17 cellular contexts compared by ENCODE assay signal in genomic region chr1:108011295-108011694, GRCh38. TPM values are rescaled to one million over a fixed set of nuclear protein-coding genes. Genes with fewer than 3 reads are reported as not detected.
DNase-seq lines count a peak whose midpoint lies in the region; ATAC-seq and TF ChIP-seq lines count a peak whose summit lies in the region.
"Had no signal": no experiment of that assay in that cellular context is flagged by ENCODE, and none has a peak within 500 bp of the region (broad histone marks: within the 10 kb centered on the region; RNA-seq: fewer than 3 reads in every experiment).

No MANE protein-coding gene starts in this region.

- intact Hi-C loops in activated B cell treated with CpG ODN at 0.5 μM for 24 hours (cut with micrococcal nuclease) = loop anchor here (5.0 kb wide), 1 partner anchor 34 kb away; no protein-coding TSS in a partner anchor

- no peaks in the 10 kb centered on the region for H3K36me3 Mint-ChIP-seq in activated B cell treated with CpG ODN at 0.5 μM for 24 hours (ENCODE audit: low read depth)
- H3K36me3 Mint-ChIP-seq in stimulated activated naive B cell treated with anti-CD40 and anti-IgM and Interleukin-4, amounts not matched to agents 10 μg/mL and 1 μg/mL and 100 μg/mL, for 72 hours = no peaks in the 10 kb centered on the region
- H3K36me3 Mint-ChIP-seq: CD4-positive, CD25-positive, alpha-beta regulatory T cell had no signal

- H3K4me1 Mint-ChIP-seq in activated B cell treated with CpG ODN at 0.5 μM for 24 hours = peaks cover 40% of the 10 kb centered on the region
- peaks cover 29 to 47% of the 10 kb centered on the region in 2 donors for H3K4me1 Mint-ChIP-seq in stimulated activated naive B cell treated with anti-CD40 and anti-IgM and Interleukin-4, amounts not matched to agents 10 μg/mL and 1 μg/mL and 100 μg/mL, for 72 hours

- POLR2A ChIA-PET in activated B cell treated with CpG ODN at 0.5 μM for 24 hours (lab: Charles Lee) = no interaction called here

- H3K4me3 Mint-ChIP-seq in activated B cell treated with CpG ODN at 0.5 μM for 24 hours = no peak overlapping the region
- H3K4me3 Mint-ChIP-seq in stimulated activated naive B cell treated with anti-CD40 and anti-IgM and Interleukin-4, amounts not matched to agents 10 μg/mL and 1 μg/mL and 100 μg/mL, for 72 hours = peak overlapping the region in 1 of 2 donors; percentile 41
- H3K4me3 Mint-ChIP-seq: CD4-positive, CD25-positive, alpha-beta regulatory T cell had no signal

- DNase-seq in Kasumi-1 (lab: John Stamatoyannopoulos, UW) (peak; percentile 6 to 29), activated B cell treated with CpG ODN at 0.5 μM for 24 hours (no peak), GM20000 (ENCODE audit: low spot score) (no peak), NCI-H146 treated with DMSO at 0.1 percent for 48 hours (lab: John Stamatoyannopoulos, UW; ENCODE audit: unreplicated experiment) (no peak), DMS153 (lab: John Stamatoyannopoulos, UW) (no peak)
- peak; percentile 8 for DNase-seq in stimulated activated naive B cell treated with anti-CD40 and anti-IgM and Interleukin-4, amounts not matched to agents 10 μg/mL and 1 μg/mL and 100 μg/mL, for 72 hours
- DNase-seq: BE2C; CD4-positive, CD25-positive, alpha-beta regulatory T cell; DMS79; NCI-H1694 treated with DMSO at 0.1 percent for 48 hours; NCI-H2081 treated with DMSO at 0.1 percent for 48 hours; NCI-H446; PC-9; RPMI8226; SHP77 had no signal

- no peak for TF ChIP-seq CTCF in activated B cell treated with CpG ODN at 0.5 μM for 24 hours (IDR thresholded peaks at IDR 0.05)
- TF ChIP-seq CTCF in GM20000 (IDR thresholded peaks at IDR 0.05; ENCODE audit: extremely low read depth, missing control alignments) = no peak

- H3K27me3 Mint-ChIP-seq in activated B cell treated with CpG ODN at 0.5 μM for 24 hours = no peaks in the 10 kb centered on the region
- H3K27me3 Mint-ChIP-seq in stimulated activated naive B cell treated with anti-CD40 and anti-IgM and Interleukin-4, amounts not matched to agents 10 μg/mL and 1 μg/mL and 100 μg/mL, for 72 hours = no peaks in the 10 kb centered on the region
- H3K27me3 Mint-ChIP-seq: CD4-positive, CD25-positive, alpha-beta regulatory T cell had no signal

- peak; percentile 53 for ATAC-seq in GM18867 (IDR thresholded peaks at IDR 0.05; ENCODE audit: unreplicated experiment)
- ATAC-seq in activated B cell treated with CpG ODN at 0.5 μM for 24 hours (ENCODE audit: low read depth) = peak; percentile 37
- ATAC-seq in stimulated activated naive B cell treated with anti-CD40 and anti-IgM and Interleukin-4, amounts not matched to agents 10 μg/mL and 1 μg/mL and 100 μg/mL, for 72 hours (replicated peaks) = peak; percentile 77 to 82
- ATAC-seq: A549 had no signal

- no peak overlapping the region for H3K27ac Mint-ChIP-seq in activated B cell treated with CpG ODN at 0.5 μM for 24 hours
- H3K27ac Mint-ChIP-seq in stimulated activated naive B cell treated with anti-CD40 and anti-IgM and Interleukin-4, amounts not matched to agents 10 μg/mL and 1 μg/mL and 100 μg/mL, for 72 hours = no peak overlapping the region
- H3K27ac Mint-ChIP-seq: CD4-positive, CD25-positive, alpha-beta regulatory T cell had no signal

- no peaks in the 10 kb centered on the region for H3K9me3 Mint-ChIP-seq in activated B cell treated with CpG ODN at 0.5 μM for 24 hours
- no peaks in the 10 kb centered on the region for H3K9me3 Mint-ChIP-seq in stimulated activated naive B cell treated with anti-CD40 and anti-IgM and Interleukin-4, amounts not matched to agents 10 μg/mL and 1 μg/mL and 100 μg/mL, for 72 hours
- H3K9me3 Mint-ChIP-seq: CD4-positive, CD25-positive, alpha-beta regulatory T cell had no signal

- CTCF ChIA-PET in activated B cell treated with CpG ODN at 0.5 μM for 24 hours (lab: Charles Lee) = interaction anchor here (1.0 kb wide), 1 partner anchor 48 kb away, joined by 3 read pairs; no protein-coding TSS in a partner anchor

RNA-seq across cellular contexts. Expression of gene VAV3, which starts 46.3 kb away (rescaled TPM):
- 28.7 and 29.1 TPM in 2 replicates for total RNA-seq in activated B cell treated with CpG ODN at 0.5 μM for 24 hours

Comparison
In these comparisons a context has a peak if more than half of its experiments do, and no peak if none do; other contexts are left out.
1. DNase-seq: peak in Kasumi-1 (2 of 2) and stimulated activated naive B cell treated with anti-CD40 and anti-IgM and Interleukin-4, amounts not matched to agents 10 μg/mL and 1 μg/mL and 100 μg/mL, for 72 hours (single experiment); none in activated B cell treated with CpG ODN at 0.5 μM for 24 hours (single experiment), GM20000 (single experiment), NCI-H146 treated with DMSO at 0.1 percent for 48 hours (single experiment) and DMS153 (single experiment).
2. Peak in every context shown above with its lines, with median percentiles within 50 percentile points of each other: ATAC-seq.